In genomic region chr1:32557812-32558211, GRCh38 we compare ENCODE assay signal across 8 cellular contexts.
"Had no signal": no experiment of that assay in that cellular context is flagged by ENCODE, and none has a peak within 500 bp of the region (broad histone marks: within the 10 kb centered on the region; RNA-seq: fewer than 3 reads in every experiment).

No MANE protein-coding gene starts in this region.

- ATAC-seq: GM12878 had no signal

- FAIRE-seq: G401.6, GM12878, GM12891, GM12892, GM18507, GM19239 had no signal

- H3K4me3 ChIP-seq: GM12878 had no signal

- DNase-seq: GDM1, GF-D8 had no signal
